In genomic region chr1:33986389-33987095, GRCh38 we compare ENCODE assay signal across 16 cellular contexts.
DNase-seq lines count a peak whose midpoint lies in the region; ATAC-seq and TF ChIP-seq lines count a peak whose summit lies in the region.
"Had no signal": no experiment of that assay in that cellular context is flagged by ENCODE, and none has a peak within 500 bp of the region (broad histone marks: within the 10 kb centered on the region; RNA-seq: fewer than 3 reads in every experiment).

No MANE protein-coding gene starts in this region.

- H3K27ac Mint-ChIP-seq in WTC11: no peak overlapping the region
- no peak overlapping the region for H3K27ac Mint-ChIP-seq in activated T-cell treated with anti-CD3 and anti-CD28 coated beads, Interleukin-2, amount 50 U/mL, for 72 hours
- H3K27ac Mint-ChIP-seq: endodermal cell, GM23338 had no signal

- H3K9me3 Mint-ChIP-seq in WTC11: no peaks in the 10 kb centered on the region
- no peaks in the 10 kb centered on the region for H3K9me3 Mint-ChIP-seq in activated T-cell treated with anti-CD3 and anti-CD28 coated beads, Interleukin-2, amount 50 U/mL, for 72 hours
- H3K9me3 Mint-ChIP-seq: GM23338 had no signal

- H3K36me3 Mint-ChIP-seq in WTC11: no peaks in the 10 kb centered on the region
- no peaks in the 10 kb centered on the region for H3K36me3 Mint-ChIP-seq in activated T-cell treated with anti-CD3 and anti-CD28 coated beads, Interleukin-2, amount 50 U/mL, for 72 hours (ENCODE audit: insufficient read depth in 2 of 2)

- CTCF ChIA-PET in WTC11 (lab: Charles Lee): interaction anchor here (6.1 kb wide), 1 partner anchor 27 kb away, joined by 26 read pairs; no protein-coding TSS in a partner anchor

- no peak overlapping the region for H3K4me3 Mint-ChIP-seq in WTC11
- H3K4me3 Mint-ChIP-seq in activated T-cell treated with anti-CD3 and anti-CD28 coated beads, Interleukin-2, amount 50 U/mL, for 72 hours: no peak overlapping the region
- H3K4me3 Mint-ChIP-seq: endodermal cell, GM23338 had no signal

- peak; percentile 64 for DNase-seq in A172 (ENCODE audit: low spot score)
- DNase-seq in LNCaP clone FGC (ENCODE audit: low read depth): peak; percentile 31
- peak; percentile 24 for DNase-seq in fibroblast of gingiva (ENCODE audit: low read depth)
- peak; percentile 19 for DNase-seq in midbrain (lab: John Stamatoyannopoulos, UW)
- DNase-seq in WTC11 (ENCODE audit: low spot score): no peak
- no peak for DNase-seq in SHP77 treated with DMSO at 0.1 percent for 48 hours (lab: John Stamatoyannopoulos, UW)
- DNase-seq in activated T-cell treated with anti-CD3 and anti-CD28 coated beads, Interleukin-2, amount 50 U/mL, for 72 hours: no peak
- DNase-seq: activated CD4-positive, alpha-beta T cell treated with anti-CD3 and anti-CD28 coated beads for 1 hour; activated naive CD4-positive, alpha-beta T cell treated with Interleukin-2 at 50 U/mL for 16 hours; endodermal cell; GF-D8; NCI-H2171; SJCRH30 had no signal

- no peaks in the 10 kb centered on the region for H3K27me3 Mint-ChIP-seq in WTC11 (ENCODE audit: low read depth)
- H3K27me3 Mint-ChIP-seq in activated T-cell treated with anti-CD3 and anti-CD28 coated beads, Interleukin-2, amount 50 U/mL, for 72 hours (ENCODE audit: low read depth): peaks cover 19% of the 10 kb centered on the region

- H3K4me3 ChIP-seq in LNCaP clone FGC (ENCODE audit: low read depth, low read length): no peak overlapping the region
- H3K4me3 ChIP-seq: GM23338, K562, SJCRH30 had no signal

- ATAC-seq in WTC11: no peak
- ATAC-seq in activated T-cell treated with anti-CD3 and anti-CD28 coated beads, Interleukin-2, amount 50 U/mL, for 72 hours (replicated peaks in 1 of 2): no peak
- no peak for ATAC-seq in HG02571 (IDR thresholded peaks at IDR 0.05; ENCODE audit: unreplicated experiment)
- ATAC-seq: K562 had no signal

- no peak for TF ChIP-seq CTCF in LNCaP clone FGC (IDR thresholded peaks at IDR 0.05; ENCODE audit: control insufficient read depth, extremely low read depth, insufficient read depth)
- TF ChIP-seq CTCF in WTC11 (IDR thresholded peaks at IDR 0.05): no peak

- POLR2A ChIA-PET in WTC11 (lab: Charles Lee): no interaction called here

- H3K4me1 Mint-ChIP-seq in WTC11: 0 out of 2 replicates have a peak, but pooled peaks cover 5% of the 10 kb centered on the region
- no peaks in the 10 kb centered on the region for H3K4me1 Mint-ChIP-seq in activated T-cell treated with anti-CD3 and anti-CD28 coated beads, Interleukin-2, amount 50 U/mL, for 72 hours (ENCODE audit: low read depth)
- H3K4me1 Mint-ChIP-seq: endodermal cell, GM23338 had no signal

TF ChIP-seq in WTC11, 78 proteins besides CTCF, POLR2A, EP300 and RAD21:
- no peak for TF ChIP-seq MYBL2 (CRISPR knock-in tag; IDR thresholded peaks at IDR 0.05)

Comparison
In these comparisons a context has a peak if more than half of its experiments do, and no peak if none do; other contexts are left out.
1. DNase-seq: peak in A172 (single experiment), LNCaP clone FGC (single experiment), fibroblast of gingiva (single experiment) and midbrain (single experiment); none in WTC11 (single experiment), SHP77 treated with DMSO at 0.1 percent for 48 hours (single experiment) and activated T-cell treated with anti-CD3 and anti-CD28 coated beads, Interleukin-2, amount 50 U/mL, for 72 hours (0 of 2).